ENCODE assay signal across 21 cellular contexts in genomic region chr22:44483878-44484277, GRCh38.
"Had no signal": no experiment of that assay in that cellular context is flagged by ENCODE, and none has a peak within 500 bp of the region (broad histone marks: within the 10 kb centered on the region; RNA-seq: fewer than 3 reads in every experiment).

No MANE protein-coding gene starts in this region.

- H3K9me3 Mint-ChIP-seq: activated B cell treated with CpG ODN at 0.5 μM for 24 hours had no signal

- H3K4me3 Mint-ChIP-seq: activated B cell treated with CpG ODN at 0.5 μM for 24 hours; activated CD4-positive, alpha-beta T cell treated with anti-CD3 and anti-CD28 coated beads, Interleukin-2, amount 10 ng/mL, durations not matched to agents 24 days and 14 days; nephron progenitor cell had no signal

- DNase-seq: activated B cell treated with CpG ODN at 0.5 μM for 24 hours; activated CD4-positive, alpha-beta T cell treated with anti-CD3 and anti-CD28 coated beads, Interleukin-2, amount 10 ng/mL, durations not matched to agents 24 days and 14 days; activated CD8-positive, alpha-beta memory T cell treated with anti-CD3 and anti-CD28 coated beads, Interleukin-2, amount 50 U/mL, for 4 hours; activated effector memory CD4-positive, alpha-beta T cell treated with Interleukin-2 at 50 U/mL for 16 hours; activated naive CD4-positive, alpha-beta T cell treated with anti-CD3 and anti-CD28 coated beads, Interleukin-2, amount 50 U/mL, for 16 hours; activated T-cell treated with anti-CD3 and anti-CD28 coated beads, Interleukin-2, amount 50 U/mL, for 48 hours; aorta; brain microvascular endothelial cell; central memory CD4-positive, alpha-beta T cell; dorsolateral prefrontal cortex; foreskin melanocyte; glutamatergic neuron; hypothalamus; left lung; midbrain; nephron progenitor cell; nucleus accumbens; stimulated activated CD4-positive, alpha-beta T cell treated with anti-CD3 and anti-CD28 coated beads, Interleukin-2, amount 100 ng/mL, for 24 hours; stimulated activated naive CD4-positive, alpha-beta T cell treated with Interleukin-2 at 50 U/mL for 16 hours; substantia nigra; tibial artery had no signal

- H3K4me1 Mint-ChIP-seq: activated B cell treated with CpG ODN at 0.5 μM for 24 hours had no signal

- ATAC-seq: left lung had no signal

- H3K27ac Mint-ChIP-seq: activated B cell treated with CpG ODN at 0.5 μM for 24 hours; activated CD4-positive, alpha-beta T cell treated with anti-CD3 and anti-CD28 coated beads, Interleukin-2, amount 10 ng/mL, durations not matched to agents 24 days and 14 days; nephron progenitor cell had no signal

- H3K27me3 Mint-ChIP-seq: activated CD4-positive, alpha-beta T cell treated with anti-CD3 and anti-CD28 coated beads, Interleukin-2, amount 10 ng/mL, durations not matched to agents 24 days and 14 days had no signal
